Comparison of ENCODE assay signal across 10 cellular contexts in the genomic region with DNA sequence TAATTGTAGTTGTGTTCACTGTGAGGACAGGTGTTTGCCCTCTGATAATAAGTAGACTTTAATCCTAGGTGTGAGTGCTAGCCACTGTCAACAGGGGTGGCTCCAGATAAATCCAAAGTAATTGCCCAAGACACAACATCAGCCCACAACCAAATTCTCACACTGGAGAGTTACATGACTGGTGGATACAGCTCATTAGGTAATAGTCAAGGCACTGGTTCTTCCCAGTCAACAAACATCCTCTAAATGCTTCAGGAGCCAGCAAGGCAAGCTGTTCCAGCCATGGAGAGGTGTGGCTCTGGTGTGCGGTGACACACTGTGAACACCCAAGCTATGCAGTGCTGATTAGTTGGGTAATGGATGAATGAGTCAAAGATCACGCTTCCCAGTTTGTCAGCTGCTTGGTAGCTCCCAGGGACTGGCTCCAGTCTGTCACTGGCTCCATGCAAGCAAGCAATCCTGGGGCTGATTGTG.
A peak's percentile ranks its signal among the peaks of the same experiment; 100 is the strongest.
DNase-seq lines count a peak whose midpoint lies in the region; ATAC-seq and TF ChIP-seq lines count a peak whose summit lies in the region.
"Had no signal": no experiment of that assay in that cellular context is flagged by ENCODE, and none has a peak within 500 bp of the region (broad histone marks: within the 10 kb centered on the region; RNA-seq: fewer than 3 reads in every experiment).

No MANE protein-coding gene starts in this region.

- H3K27me3 Mint-ChIP-seq in dendritic cell treated with granulocyte-macrophage colony-stimulating factor and Interleukin-4, amounts not matched to agents 40 ng/mL and 50 ng/mL, for 4 days, result peaks cover 20% of the 10 kb centered on the region

- H3K27ac ChIP-seq in dorsolateral prefrontal cortex, result no peak overlapping the region

- peaks cover 36% of the 10 kb centered on the region for H3K4me1 Mint-ChIP-seq in dendritic cell treated with granulocyte-macrophage colony-stimulating factor and Interleukin-4, amounts not matched to agents 40 ng/mL and 50 ng/mL, for 4 days (ENCODE audit: low read depth)

- H3K36me3 Mint-ChIP-seq in dendritic cell treated with granulocyte-macrophage colony-stimulating factor and Interleukin-4, amounts not matched to agents 40 ng/mL and 50 ng/mL, for 4 days (ENCODE audit: low read depth), result no peaks in the 10 kb centered on the region

- no peak overlapping the region for H3K4me3 ChIP-seq in dorsolateral prefrontal cortex

- H3K27ac Mint-ChIP-seq in dendritic cell treated with granulocyte-macrophage colony-stimulating factor and Interleukin-4, amounts not matched to agents 40 ng/mL and 50 ng/mL, for 4 days, result peak overlapping the region; percentile 83

- intact Hi-C loops in dendritic cell treated with granulocyte-macrophage colony-stimulating factor and Interleukin-4, amounts not matched to agents 40 ng/mL and 50 ng/mL, for 4 days (cut with micrococcal nuclease), result loop anchor here (5.0 kb wide), 1 partner anchor 53 kb away; no protein-coding TSS in a partner anchor
- intact Hi-C loops in dorsolateral prefrontal cortex (cut with DNase I), result no loop called here

- H3K9me3 Mint-ChIP-seq in dendritic cell treated with granulocyte-macrophage colony-stimulating factor and Interleukin-4, amounts not matched to agents 40 ng/mL and 50 ng/mL, for 4 days, result no peaks in the 10 kb centered on the region

- DNase-seq in CD1c-positive myeloid dendritic cell (ENCODE audit: extremely low spot score), result peak; percentile 92
- DNase-seq in NCI-H1417 (lab: John Stamatoyannopoulos, UW), result peak in 2 of 3 experiments; percentile 26 to 62
- peak; percentile 63 for DNase-seq in mucosa of gallbladder (ENCODE audit: low spot score)
- DNase-seq in dorsolateral prefrontal cortex, result no peak
- DNase-seq in stimulated activated CD4-positive, alpha-beta T cell treated with anti-CD3 and anti-CD28 coated beads, Interleukin-2, amount 100 ng/mL, for 48 hours, result no peak
- DNase-seq in stimulated activated CD4-positive, alpha-beta T cell treated with anti-CD3 and anti-CD28 coated beads, Interleukin-12 subunit alpha, Interleukin-12 subunit beta, amount 100 ng/mL, for 4 hours, result no peak
- DNase-seq: activated CD4-positive, CD25-positive, alpha-beta regulatory T cell; head of caudate nucleus had no signal

- TF ChIP-seq CTCF in dorsolateral prefrontal cortex (IDR thresholded peaks at IDR 0.05 in 54 of 56, conservative IDR thresholded peaks at IDR 0.05 in 2 of 56; ENCODE audit: low read depth in 1 of 56, partially characterized antibody in 56 of 56), result no peak

- ATAC-seq in HG03097 (IDR thresholded peaks at IDR 0.05; ENCODE audit: low FRiP score, unreplicated experiment), result no peak

- no peak overlapping the region for H3K4me3 Mint-ChIP-seq in dendritic cell treated with granulocyte-macrophage colony-stimulating factor and Interleukin-4, amounts not matched to agents 40 ng/mL and 50 ng/mL, for 4 days

- peaks cover 0 to 6% (median 0%) of the 10 kb centered on the region in 45 donors for H3K27me3 ChIP-seq in dorsolateral prefrontal cortex

Comparison
In these comparisons a context has a peak if more than half of its experiments do, and no peak if none do; other contexts are left out.
1. DNase-seq: peak in CD1c-positive myeloid dendritic cell (single experiment), NCI-H1417 (2 of 3) and mucosa of gallbladder (single experiment); none in dorsolateral prefrontal cortex (0 of 10), stimulated activated CD4-positive, alpha-beta T cell treated with anti-CD3 and anti-CD28 coated beads, Interleukin-2, amount 100 ng/mL, for 48 hours (0 of 2) and stimulated activated CD4-positive, alpha-beta T cell treated with anti-CD3 and anti-CD28 coated beads, Interleukin-12 subunit alpha, Interleukin-12 subunit beta, amount 100 ng/mL, for 4 hours (single experiment).